ENCODE assay signal across 9 cellular contexts in genomic region chr11:7473702-7474101, GRCh38. TPM values are rescaled to one million over a fixed set of nuclear protein-coding genes. Genes with fewer than 3 reads are reported as not detected.
A peak's percentile ranks its signal among the peaks of the same experiment; 100 is the strongest.
DNase-seq lines count a peak whose midpoint lies in the region; ATAC-seq and TF ChIP-seq lines count a peak whose summit lies in the region.
"Had no signal": no experiment of that assay in that cellular context is flagged by ENCODE, and none has a peak within 500 bp of the region (broad histone marks: within the 10 kb centered on the region; RNA-seq: fewer than 3 reads in every experiment).

No MANE protein-coding gene starts in this region.

- peaks cover 2% of the 10 kb centered on the region for H3K27me3 ChIP-seq in A673 (replicated peaks; ENCODE audit: insufficient read depth, low read depth, low read length, poor library complexity)

- CTCF ChIA-PET in OCI-LY7 (lab: Charles Lee; ENCODE audit: unreplicated experiment) (no interaction called here), A673 (lab: Charles Lee) (no interaction called here)

- DNase-seq in OCI-LY7 (ENCODE audit: low spot score), result peak; percentile 57
- DNase-seq in activated CD4-positive, CD25-positive, alpha-beta regulatory T cell (lab: John Stamatoyannopoulos, UW), result no peak
- no peak for DNase-seq in NCI-H2029 (lab: John Stamatoyannopoulos, UW)
- no peak for DNase-seq in A673 (ENCODE audit: low spot score)

- peak overlapping the region; percentile 28; the same call in 1 of the 2 replicates for H3K4me2 ChIP-seq in OCI-LY7 (ENCODE audit: low read length)

- TF ChIP-seq CTCF in OCI-LY7 (conservative IDR thresholded peaks at IDR 0.05; ENCODE audit: low read length), result no peak
- no peak for TF ChIP-seq CTCF in A673 (conservative IDR thresholded peaks at IDR 0.05; ENCODE audit: low read depth, low read length)

- H3K9me2 ChIP-seq in OCI-LY7 (ENCODE audit: insufficient read depth, low read length), result no peaks in the 10 kb centered on the region

- intact Hi-C loops in OCI-LY7 (cut with micrococcal nuclease; ENCODE audit: unreplicated experiment), result no loop called here
- intact Hi-C loops in A673 (cut with micrococcal nuclease; ENCODE audit: unreplicated experiment), result no loop called here

- H3K36me3 ChIP-seq in OCI-LY7 (ENCODE audit: insufficient read depth, low read length) (no peaks in the 10 kb centered on the region), A673 (ENCODE audit: insufficient read depth, low read length, poor library complexity, severe bottlenecking) (no peaks in the 10 kb centered on the region)

- no TSS peak for BruUV-seq in OCI-LY7 (replicated peaks; lab: Mats Ljungman, UMichigan)
- BruUV-seq in A673 (replicated peaks; lab: Mats Ljungman, UMichigan), result no TSS peak

- ATAC-seq in GM18499 (IDR thresholded peaks at IDR 0.05; ENCODE audit: insufficient read depth, unreplicated experiment) (peak; percentile 86), GM19438 (IDR thresholded peaks at IDR 0.05; ENCODE audit: low read depth, unreplicated experiment) (peak; percentile 97), HG02943 (IDR thresholded peaks at IDR 0.05; ENCODE audit: low read depth, unreplicated experiment) (peak; percentile 75), SK-N-SH treated with all-trans-retinoic acid at 6 μM for 48 hours (no peak)

- H2AFZ ChIP-seq in OCI-LY7 (ENCODE audit: low read length), result no peak overlapping the region

- no peaks in the 10 kb centered on the region for H4K20me1 ChIP-seq in OCI-LY7 (ENCODE audit: insufficient read depth, low read length)

- peaks cover 10% of the 10 kb centered on the region for H3K4me1 ChIP-seq in OCI-LY7 (ENCODE audit: insufficient read depth, low read length, poor library complexity, severe bottlenecking)
- H3K4me1 ChIP-seq in A673 (ENCODE audit: insufficient read depth, low read length, poor library complexity, severe bottlenecking), result no peaks in the 10 kb centered on the region

- H3K27ac ChIP-seq in OCI-LY7 (ENCODE audit: low read depth, low read length, poor library complexity, severe bottlenecking) (no peak overlapping the region), A673 (ENCODE audit: low read depth, low read length, poor library complexity, severe bottlenecking) (no peak overlapping the region)

- H3K9me3 ChIP-seq in OCI-LY7 (ENCODE audit: low read length), result no peaks in the 10 kb centered on the region
- no peaks in the 10 kb centered on the region for H3K9me3 ChIP-seq in A673 (ENCODE audit: low read depth, low read length, poor library complexity, severe bottlenecking)

- H3K4me3 ChIP-seq in OCI-LY7 (ENCODE audit: low read depth, low read length, poor library complexity, severe bottlenecking) (no peak overlapping the region), A673 (ENCODE audit: low read depth, low read length, poor library complexity, severe bottlenecking) (no peak overlapping the region)

- H3K79me2 ChIP-seq in OCI-LY7 (ENCODE audit: insufficient read depth, low read depth, low read length), result no peaks in the 10 kb centered on the region

- POLR2A ChIA-PET in OCI-LY7 (lab: Charles Lee) (no interaction called here), A673 (lab: Charles Lee; ENCODE audit: low non-redundant PET) (no interaction called here)

TF ChIP-seq in SK-N-SH treated with all-trans-retinoic acid at 6 μM for 48 hours, 23 proteins besides CTCF, POLR2A, EP300 and RAD21:
- TF ChIP-seq CSRNP3 (CRISPR knock-in tag; IDR thresholded peaks at IDR 0.05) (no peak), ZC3H10 (CRISPR knock-in tag; IDR thresholded peaks at IDR 0.05) (no peak), TCF4 (CRISPR knock-in tag; IDR thresholded peaks at IDR 0.05; ENCODE audit: borderline replicate concordance) (no peak), BACH2 (CRISPR knock-in tag; IDR thresholded peaks at IDR 0.05; ENCODE audit: borderline replicate concordance) (no peak)

RNA-seq across cellular contexts. Expression of gene OLFML1, which starts 11.6 kb away (rescaled TPM):
- total RNA-seq in OCI-LY7 (2014; rRNA removed; shearing (Covaris generic)), result not detected in 2 replicates
- total RNA-seq in OCI-LY7 (2022) (not detected in 2 replicates), A673 (2021) (not detected in 2 replicates)
- total RNA-seq: LHCN-M2 had no signal

RNA-seq across cellular contexts. Expression of gene PPFIBP2, which starts 40.1 kb away (rescaled TPM):
- total RNA-seq in OCI-LY7 (2014; rRNA removed; shearing (Covaris generic)), result 102 and 129 TPM in 2 replicates
- total RNA-seq in OCI-LY7 (2022) (182 and 196 TPM in 2 replicates), A673 (2021) (5.7 and 6.8 TPM in 2 replicates)

Comparison
In these comparisons a context has a peak if more than half of its experiments do, and no peak if none do; other contexts are left out.
1. RNA of gene PPFIBP2, which starts 40.1 kb away (total RNA-seq): 102 to 196 TPM in OCI-LY7; 5.7 to 6.8 TPM in A673; every median in the first group is over 10 times any median in the second.